In genomic region chr15:60374209-60374608, GRCh38 we compare ENCODE assay signal across 10 cellular contexts. TPM values are rescaled to one million over a fixed set of nuclear protein-coding genes. Genes with fewer than 3 reads are reported as not detected.
DNase-seq lines count a peak whose midpoint lies in the region; ATAC-seq, FAIRE-seq and TF ChIP-seq lines count a peak whose summit lies in the region.
"Had no signal": no experiment of that assay in that cellular context is flagged by ENCODE, and none has a peak within 500 bp of the region (broad histone marks: within the 10 kb centered on the region; RNA-seq: fewer than 3 reads in every experiment).

No MANE protein-coding gene starts in this region.

- H3K4me1 Mint-ChIP-seq in astrocyte (ENCODE audit: low read depth, unreplicated experiment) = peaks cover 86% of the 10 kb centered on the region

- peak overlapping the region; percentile 100 for H3K27ac Mint-ChIP-seq in astrocyte (ENCODE audit: unreplicated experiment)
- H3K27ac Mint-ChIP-seq: activated CD8-positive, alpha-beta T cell treated with anti-CD3 and anti-CD28 coated beads for 36 hours had no signal

- DNase-seq in NCI-H1694 (lab: John Stamatoyannopoulos, UW) = peak; percentile 48
- no peak for DNase-seq in astrocyte (ENCODE audit: low read depth)
- no peak for DNase-seq in lung (ENCODE audit: low spot score)
- DNase-seq in stimulated activated naive CD4-positive, alpha-beta T cell (lab: John Stamatoyannopoulos, UW) = no peak
- DNase-seq: activated CD8-positive, alpha-beta T cell treated with anti-CD3 and anti-CD28 coated beads for 36 hours; SIG-M5 had no signal

- ATAC-seq in lung (ENCODE audit: insufficient read depth, low FRiP score) = no peak
- no peak for ATAC-seq in GM18861 (IDR thresholded peaks at IDR 0.05; ENCODE audit: unreplicated experiment)
- ATAC-seq in GM18867 (IDR thresholded peaks at IDR 0.05; ENCODE audit: unreplicated experiment) = no peak
- ATAC-seq: activated CD8-positive, alpha-beta T cell treated with anti-CD3 and anti-CD28 coated beads for 36 hours had no signal

- H3K27ac ChIP-seq in astrocyte (ENCODE audit: low read depth, low read length) (peak overlapping the region; percentile 99), lung (ENCODE audit: low read depth in 1 of 2, low read length in 1 of 2) (peak overlapping the region; percentile 13 to 57), subcutaneous abdominal adipose tissue (ENCODE audit: low read depth, low read length) (peak overlapping the region; percentile 93)

- peak overlapping the region; percentile 47 for H3K4me3 Mint-ChIP-seq in astrocyte (ENCODE audit: unreplicated experiment)
- H3K4me3 Mint-ChIP-seq: activated CD8-positive, alpha-beta T cell treated with anti-CD3 and anti-CD28 coated beads for 36 hours had no signal

- TF ChIP-seq CTCF in astrocyte (IDR thresholded peaks at IDR 0.05; ENCODE audit: insufficient read depth, low read depth, low read length) (no peak), lung (IDR thresholded peaks at IDR 0.05; ENCODE audit: control extremely low read depth, extremely low read depth) (no peak)

- no peaks in the 10 kb centered on the region for H3K27me3 ChIP-seq in astrocyte (ENCODE audit: insufficient read depth, low read length)
- no peaks in the 10 kb centered on the region for H3K27me3 ChIP-seq in lung (ENCODE audit: control insufficient read depth, insufficient read depth)
- no peaks in the 10 kb centered on the region for H3K27me3 ChIP-seq in subcutaneous abdominal adipose tissue (ENCODE audit: control insufficient read depth in 5 of 5, insufficient read depth in 4 of 5, low read length in 5 of 5)

- peak overlapping the region; percentile 58 for H3K4me2 ChIP-seq in astrocyte (ENCODE audit: low read length)

- peaks cover 67% of the 10 kb centered on the region for H3K36me3 ChIP-seq in astrocyte (ENCODE audit: insufficient read depth, low read length)
- H3K36me3 ChIP-seq in lung (ENCODE audit: control insufficient read depth in 2 of 2, insufficient read depth in 2 of 2, low read length in 2 of 2) = peaks cover 14 to 28% of the 10 kb centered on the region in 2 donors
- peaks cover 23 to 77% (median 57%) of the 10 kb centered on the region in 5 donors for H3K36me3 ChIP-seq in subcutaneous abdominal adipose tissue (ENCODE audit: control insufficient read depth in 5 of 5, insufficient read depth in 5 of 5, low read length in 5 of 5)

- FAIRE-seq in astrocyte (lab: Jason Lieb, UNC) = no peak
- FAIRE-seq: frontal cortex had no signal

- H3K9ac ChIP-seq in astrocyte (ENCODE audit: low read length) (peak overlapping the region; percentile 87), subcutaneous abdominal adipose tissue (ENCODE audit: low read length in 5 of 5) (peak overlapping the region in 3 of 5 donors; percentile 1 to 60 (median 17))

- H3K4me3 ChIP-seq in astrocyte (ENCODE audit: insufficient read depth, low read depth, low read length) = no peak overlapping the region
- H3K4me3 ChIP-seq in lung = no peak overlapping the region
- H3K4me3 ChIP-seq in subcutaneous abdominal adipose tissue (ENCODE audit: low read depth in 1 of 5, low read length in 5 of 5) = no peak overlapping the region

- peaks cover 34% of the 10 kb centered on the region for H4K20me1 ChIP-seq in astrocyte (ENCODE audit: insufficient read depth, low read length)

- H3K4me1 ChIP-seq in astrocyte (ENCODE audit: insufficient read depth, low read length) = peaks cover 90% of the 10 kb centered on the region
- peaks cover 18 to 44% of the 10 kb centered on the region in 2 donors for H3K4me1 ChIP-seq in lung (ENCODE audit: control insufficient read depth in 2 of 2, insufficient read depth in 2 of 2, low read length in 2 of 2)
- H3K4me1 ChIP-seq in subcutaneous abdominal adipose tissue (ENCODE audit: control insufficient read depth in 5 of 5, insufficient read depth in 5 of 5, low read length in 5 of 5) = peaks cover 41 to 91% (median 81%) of the 10 kb centered on the region in 5 donors

- H3K9me3 ChIP-seq in astrocyte (ENCODE audit: insufficient read depth, low read depth, low read length) (no peaks in the 10 kb centered on the region), lung (ENCODE audit: control insufficient read depth in 2 of 2, insufficient read depth in 1 of 2, low read length in 1 of 2) (no peaks in the 10 kb centered on the region), subcutaneous abdominal adipose tissue (ENCODE audit: control insufficient read depth in 5 of 5, low read length in 5 of 5) (no peaks in the 10 kb centered on the region)

- H3K79me2 ChIP-seq in astrocyte (ENCODE audit: insufficient read depth, low read length) = peaks cover 73% of the 10 kb centered on the region

- no peaks in the 10 kb centered on the region for H3K9me3 Mint-ChIP-seq in astrocyte (ENCODE audit: unreplicated experiment)
- H3K9me3 Mint-ChIP-seq: activated CD8-positive, alpha-beta T cell treated with anti-CD3 and anti-CD28 coated beads for 36 hours had no signal

- no peak overlapping the region for H2AFZ ChIP-seq in astrocyte (ENCODE audit: low read depth, low read length)

- WGBS in lung, 2 donors = 82 to 86% methylated on average over 4 of the region's 4 CpGs

- peaks cover 44% of the 10 kb centered on the region for H3K36me3 Mint-ChIP-seq in astrocyte (ENCODE audit: low read depth, unreplicated experiment)

- H3K27me3 Mint-ChIP-seq in astrocyte (ENCODE audit: low read depth, unreplicated experiment) = no peaks in the 10 kb centered on the region
- H3K27me3 Mint-ChIP-seq: activated CD8-positive, alpha-beta T cell treated with anti-CD3 and anti-CD28 coated beads for 36 hours had no signal

RNA-seq across cellular contexts. Expression of gene ANXA2, which starts 23.6 kb away (rescaled TPM):
- 2,269 and 2,599 TPM in 2 replicates for total RNA-seq in astrocyte
- 1,000 to 10,000 TPM in 1 of 2 donors, 100 to 1,000 TPM in 1; 851 to 1,294 TPM for total RNA-seq in lung
- polyA plus RNA-seq in lung = 1,000 to 10,000 TPM; 1,147 to 1,195 TPM

Comparison
In these comparisons a context has a peak if more than half of its experiments do, and no peak if none do; other contexts are left out.
1. H3K27ac ChIP-seq: peak in every context shown above with its lines; median percentile 99 in astrocyte; 93 in subcutaneous abdominal adipose tissue; 35 in lung.